26 cellular contexts compared by ENCODE assay signal in the genomic region with DNA sequence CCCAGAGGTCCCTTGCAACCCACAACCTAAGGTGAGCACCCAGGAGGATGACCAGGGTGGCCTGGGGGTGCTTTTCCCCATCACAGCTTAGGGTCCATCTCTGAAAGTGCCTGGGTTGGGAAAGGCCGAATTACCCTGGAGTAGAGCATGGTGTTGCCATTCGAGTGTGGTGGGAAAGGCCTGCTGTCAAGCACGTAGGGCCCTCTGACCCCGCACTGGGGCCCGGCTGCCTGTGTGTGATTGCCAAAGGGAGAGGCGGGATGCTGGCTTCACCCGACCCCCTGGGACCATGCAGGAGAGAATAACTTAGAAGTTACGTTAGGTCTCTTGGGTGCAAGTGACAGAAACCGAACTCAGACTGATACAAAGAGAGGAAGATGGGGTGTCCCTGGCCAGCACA.
"Had no signal": no experiment of that assay in that cellular context is flagged by ENCODE, and none has a peak within 500 bp of the region (broad histone marks: within the 10 kb centered on the region; RNA-seq: fewer than 3 reads in every experiment).

No MANE protein-coding gene starts in this region.

- DNase-seq: activated CD4-positive, alpha-beta memory T cell treated with anti-CD3 and anti-CD28 coated beads for 36 hours; activated CD4-positive, alpha-beta T cell treated with anti-CD3 and anti-CD28 coated beads for 48 hours; activated CD8-positive, alpha-beta memory T cell treated with anti-CD3 and anti-CD28 coated beads, Interleukin-2, amount 50 U/mL, for 48 hours; activated gamma-delta T cell; activated naive CD4-positive, alpha-beta T cell treated with anti-CD3 and anti-CD28 coated beads, Interleukin-2, amount 10 ng/mL, durations not matched to agents 7 days and 5 days; activated T-cell treated with anti-CD3 and anti-CD28 coated beads, Interleukin-2, amount 50 U/mL, for 24 hours; amniotic stem cell; esophagus squamous epithelium; foreskin melanocyte; mammary epithelial cell; ovary; retina; stimulated activated naive CD4-positive, alpha-beta T cell; SW 1271; T-helper 17 cell; T1000; trophoblast cell; WERI-Rb-1 had no signal

- H3K4me1 ChIP-seq: breast epithelium, prostate gland had no signal

- ATAC-seq: activated CD4-positive, CD25-positive, alpha-beta regulatory T cell treated with anti-CD3 and anti-CD28 coated beads, Interleukin-2, amount 50 U/mL, for 24 hours; T-helper 17 cell had no signal

- H3K4me3 ChIP-seq: breast epithelium, esophagus squamous epithelium, hepatocyte, ovary, prostate gland, SK-N-MC, thoracic aorta, vagina had no signal

- H3K4me2 ChIP-seq: hepatocyte had no signal

- H3K27me3 ChIP-seq: ovary, vagina had no signal

- H3K36me3 ChIP-seq: breast epithelium, esophagus squamous epithelium, ovary, prostate gland, thoracic aorta, vagina, WERI-Rb-1 had no signal

- H3K79me2 ChIP-seq: hepatocyte had no signal

- H2AFZ ChIP-seq: hepatocyte had no signal

- H3K9me3 ChIP-seq: breast epithelium, esophagus squamous epithelium, ovary, prostate gland, thoracic aorta, vagina had no signal

- FAIRE-seq: keratinocyte had no signal

- H3K27ac ChIP-seq: breast epithelium, esophagus squamous epithelium, hepatocyte, ovary, prostate gland, SK-N-MC, thoracic aorta, vagina, WERI-Rb-1 had no signal
